1 cellular context compared by ENCODE assay signal in genomic region chr1:53413175-53414001, GRCh38.
TF ChIP-seq lines count a peak whose summit lies in the region.

No MANE protein-coding gene starts in this region.

TF ChIP-seq in HEK293, 187 proteins besides CTCF, POLR2A, EP300 and RAD21 (continued from another document and continues in another):
- TF ChIP-seq TSHZ1 (tag by site-specific recombination; IDR thresholded peaks at IDR 0.05; ENCODE audit: borderline replicate concordance) (no peak), ZNF423 (tag by site-specific recombination; IDR thresholded peaks at IDR 0.05) (no peak), ZNF398 (tag by site-specific recombination; IDR thresholded peaks at IDR 0.05) (peak; percentile 68; the same call in 1 of the 2 replicates), SP2 (tag by site-specific recombination; IDR thresholded peaks at IDR 0.05) (no peak), ZNF214 (tag by site-specific recombination; IDR thresholded peaks at IDR 0.05; ENCODE audit: borderline replicate concordance) (no peak), ZNF366 (tag by site-specific recombination; conservative IDR thresholded peaks at IDR 0.05) (no peak), ZNF354C (tag by site-specific recombination; IDR thresholded peaks at IDR 0.05; ENCODE audit: borderline replicate concordance, low read depth) (no peak), ZNF555 (tag by site-specific recombination; conservative IDR thresholded peaks at IDR 0.05) (no peak), ZBTB49 (tag by site-specific recombination; IDR thresholded peaks at IDR 0.05; ENCODE audit: low read depth) (no peak), ZBTB11 (tag by site-specific recombination; conservative IDR thresholded peaks at IDR 0.05; ENCODE audit: low read depth) (no peak), GLIS1 (tag by site-specific recombination; IDR thresholded peaks at IDR 0.05) (peak; percentile 66), ZNF473 (tag by site-specific recombination; IDR thresholded peaks at IDR 0.05) (no peak), ZNF549 (tag by site-specific recombination; IDR thresholded peaks at IDR 0.05) (no peak), ZNF629 (tag by site-specific recombination; IDR thresholded peaks at IDR 0.05) (peak; percentile 54; the same call in 1 of the 2 replicates), ZFP41 (tag by site-specific recombination; IDR thresholded peaks at IDR 0.05; ENCODE audit: borderline replicate concordance) (no peak), ZNF707 (tag by site-specific recombination; IDR thresholded peaks at IDR 0.05) (no peak), ZNF114 (tag by site-specific recombination; IDR thresholded peaks at IDR 0.05) (no peak), YY1 (tag by site-specific recombination; IDR thresholded peaks at IDR 0.05) (no peak), ZNF658 (tag by site-specific recombination; IDR thresholded peaks at IDR 0.05) (no peak), EGR2 (tag by site-specific recombination; IDR thresholded peaks at IDR 0.05; ENCODE audit: low read depth) (peak; percentile 58), ZNF623 (tag by site-specific recombination; IDR thresholded peaks at IDR 0.05) (no peak), ZNF747 (tag by site-specific recombination; IDR thresholded peaks at IDR 0.05) (no peak), ZNF610 (tag by site-specific recombination; IDR thresholded peaks at IDR 0.05; ENCODE audit: borderline replicate concordance) (no peak), ZNF174 (tag by site-specific recombination; IDR thresholded peaks at IDR 0.05) (no peak), SP7 (tag by site-specific recombination; IDR thresholded peaks at IDR 0.05) (peak; percentile 91), ZNF830 (tag by site-specific recombination; IDR thresholded peaks at IDR 0.05; ENCODE audit: low read depth) (no peak), KLF7 (tag by site-specific recombination; IDR thresholded peaks at IDR 0.05; ENCODE audit: borderline replicate concordance) (no peak), MEIS1 (CRISPR knock-in tag; IDR thresholded peaks at IDR 0.05; ENCODE audit: borderline replicate concordance) (no peak), ZNF184 (tag by site-specific recombination; IDR thresholded peaks at IDR 0.05) (no peak), ZFP37 (tag by site-specific recombination; IDR thresholded peaks at IDR 0.05) (no peak), SALL2 (tag by site-specific recombination; IDR thresholded peaks at IDR 0.05; ENCODE audit: borderline replicate concordance) (no peak), ZNF76 (tag by site-specific recombination; IDR thresholded peaks at IDR 0.05; ENCODE audit: borderline replicate concordance, low read depth) (no peak), INSM2 (tag by site-specific recombination; IDR thresholded peaks at IDR 0.05) (no peak), ZFHX2 (tag by site-specific recombination; conservative IDR thresholded peaks at IDR 0.05) (peak; percentile 78), ZIC2 (tag by site-specific recombination; IDR thresholded peaks at IDR 0.05) (peak; percentile 82), HOXC10 (CRISPR knock-in tag; IDR thresholded peaks at IDR 0.05) (no peak), PRDM10 (tag by site-specific recombination; IDR thresholded peaks at IDR 0.05) (0 out of 2 replicates have a peak, but pooled peaks have one; percentile 15), ZNF19 (tag by site-specific recombination; IDR thresholded peaks at IDR 0.05; ENCODE audit: low read depth) (no peak), ZNF677 (tag by site-specific recombination; IDR thresholded peaks at IDR 0.05) (no peak), ZBTB7A (tag by site-specific recombination; IDR thresholded peaks at IDR 0.05; ENCODE audit: low read depth) (no peak), ZNF24 (tag by site-specific recombination; IDR thresholded peaks at IDR 0.05) (0 out of 2 replicates have a peak, but pooled peaks have one; percentile 20), ZNF660 (tag by site-specific recombination; IDR thresholded peaks at IDR 0.05) (no peak), ZSCAN4 (tag by site-specific recombination; IDR thresholded peaks at IDR 0.05) (no peak), ZBTB21 (tag by site-specific recombination; IDR thresholded peaks at IDR 0.05) (no peak), ZBTB48 (tag by site-specific recombination; IDR thresholded peaks at IDR 0.05) (0 out of 2 replicates have a peak, but pooled peaks have one; percentile 4), ZNF335 (tag by site-specific recombination; conservative IDR thresholded peaks at IDR 0.05) (peak; percentile 37; the same call in 1 of the 2 replicates), WT1 (tag by site-specific recombination; IDR thresholded peaks at IDR 0.05) (no peak)
